ENCODE assay signal across 17 cellular contexts in the genomic region with DNA sequence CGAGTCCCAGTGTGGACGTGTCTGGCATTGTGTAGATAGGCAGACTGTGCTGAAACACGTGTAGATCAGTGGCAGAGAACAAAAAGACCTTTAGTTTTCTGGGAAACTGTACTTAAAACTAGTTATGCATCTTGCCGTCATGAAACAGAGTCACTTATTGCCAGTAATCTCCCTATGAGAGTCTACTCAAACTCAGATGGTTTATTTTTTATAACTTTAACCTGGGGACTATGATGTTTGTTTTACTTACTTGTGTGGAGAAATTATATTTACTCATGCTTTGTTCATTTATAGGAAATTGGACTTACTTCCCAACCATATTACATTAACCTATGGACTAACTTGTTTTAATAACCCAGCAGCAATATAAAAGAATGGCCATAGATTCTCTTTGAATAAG. TPM values are rescaled to one million over a fixed set of nuclear protein-coding genes. Genes with fewer than 3 reads are reported as not detected.
DNase-seq lines count a peak whose midpoint lies in the region; ATAC-seq and TF ChIP-seq lines count a peak whose summit lies in the region.
"Had no signal": no experiment of that assay in that cellular context is flagged by ENCODE, and none has a peak within 500 bp of the region (broad histone marks: within the 10 kb centered on the region; RNA-seq: fewer than 3 reads in every experiment).

No MANE protein-coding gene starts in this region.

- no peak overlapping the region for H3K4me3 Mint-ChIP-seq in endothelial cell (ENCODE audit: unreplicated experiment)
- H3K4me3 Mint-ChIP-seq: stimulated activated naive CD8-positive, alpha-beta T cell treated with anti-CD3 and anti-CD28 coated beads, Interleukin-15, Interleukin-2, amounts not matched to agents 100 ng/mL and 50 ng/mL, for 24 hours had no signal

- H3K4me3 ChIP-seq in left ventricle myocardium inferior = no peak overlapping the region
- H3K4me3 ChIP-seq: adrenal gland, body of pancreas, prostate gland had no signal

- peaks cover 36% of the 10 kb centered on the region for H3K4me1 Mint-ChIP-seq in endothelial cell (ENCODE audit: unreplicated experiment)

- intact Hi-C loops in Right ventricle myocardium superior (cut with DNase I) = loop anchor here (5.0 to 10.0 kb wide), 2 partner anchors 90 to 282 kb away; no protein-coding TSS in a partner anchor
- intact Hi-C loops in left ventricle myocardium inferior (cut with micrococcal nuclease) = no loop called here
- intact Hi-C loops in sciatic nerve (cut with DNase I) = no loop called here

- H3K36me3 Mint-ChIP-seq in endothelial cell (ENCODE audit: low read depth, unreplicated experiment) = peaks cover 5% of the 10 kb centered on the region

- peak overlapping the region; percentile 48 for H3K27ac Mint-ChIP-seq in endothelial cell (ENCODE audit: unreplicated experiment)
- H3K27ac Mint-ChIP-seq: stimulated activated naive CD8-positive, alpha-beta T cell treated with anti-CD3 and anti-CD28 coated beads, Interleukin-15, Interleukin-2, amounts not matched to agents 100 ng/mL and 50 ng/mL, for 24 hours had no signal

- CTCF ChIA-PET in RWPE1 (lab: Yijun Ruan, JAX) = interaction anchor here (0.5 to 1.6 kb wide), 5 partner anchors 10 to 284 kb away, joined by 3 to 7 read pairs (median 6); no protein-coding TSS in a partner anchor

- no peaks in the 10 kb centered on the region for H3K27me3 ChIP-seq in left ventricle myocardium inferior (ENCODE audit: low read depth)
- H3K27me3 ChIP-seq: adrenal gland, body of pancreas had no signal

- no peaks in the 10 kb centered on the region for H3K9me3 ChIP-seq in left ventricle myocardium inferior (replicated peaks)
- H3K9me3 ChIP-seq: adrenal gland, body of pancreas, prostate gland had no signal

- no peaks in the 10 kb centered on the region for H3K36me3 ChIP-seq in left ventricle myocardium inferior
- H3K36me3 ChIP-seq: adrenal gland, prostate gland had no signal

- no peak overlapping the region for H3K27ac ChIP-seq in left ventricle myocardium inferior (replicated peaks)
- peak overlapping the region; percentile 22; the same call in 1 of the 2 replicates for H3K27ac ChIP-seq in RWPE1
- H3K27ac ChIP-seq: adrenal gland, body of pancreas, KMS-11, prostate gland had no signal

- peak; percentile 16 for ATAC-seq in Right ventricle myocardium superior (ENCODE audit: poor library complexity)
- peak; percentile 19 for ATAC-seq in sciatic nerve
- no peak for ATAC-seq in HG03095 (IDR thresholded peaks at IDR 0.05; ENCODE audit: unreplicated experiment)
- ATAC-seq in GM21825 (IDR thresholded peaks at IDR 0.05; ENCODE audit: unreplicated experiment) = no peak
- ATAC-seq: body of pancreas, SK-N-SH treated with all-trans-retinoic acid at 6 μM for 48 hours had no signal

- H3K9me3 Mint-ChIP-seq in endothelial cell (ENCODE audit: unreplicated experiment) = no peaks in the 10 kb centered on the region
- H3K9me3 Mint-ChIP-seq: stimulated activated naive CD8-positive, alpha-beta T cell treated with anti-CD3 and anti-CD28 coated beads, Interleukin-15, Interleukin-2, amounts not matched to agents 100 ng/mL and 50 ng/mL, for 24 hours had no signal

- DNase-seq in Right ventricle myocardium superior (no peak), left ventricle myocardium inferior (no peak), RWPE1 (ENCODE audit: low spot score) (no peak), endothelial cell (ENCODE audit: low spot score) (no peak), sciatic nerve (ENCODE audit: low spot score) (no peak), CD1c-positive myeloid dendritic cell (ENCODE audit: extremely low spot score) (no peak)
- DNase-seq: GF-D8, kidney glomerular epithelial cell, NCI-H1436 had no signal

- POLR2A ChIA-PET in RWPE1 (lab: Yijun Ruan, JAX; ENCODE audit: low non-redundant PET) = no interaction called here

- H3K4me1 ChIP-seq in left ventricle myocardium inferior = peaks cover 3% of the 10 kb centered on the region
- H3K4me1 ChIP-seq: adrenal gland, body of pancreas, prostate gland had no signal

- peaks cover 10% of the 10 kb centered on the region for H3K27me3 Mint-ChIP-seq in endothelial cell (ENCODE audit: unreplicated experiment)
- H3K27me3 Mint-ChIP-seq: stimulated activated naive CD8-positive, alpha-beta T cell treated with anti-CD3 and anti-CD28 coated beads, Interleukin-15, Interleukin-2, amounts not matched to agents 100 ng/mL and 50 ng/mL, for 24 hours had no signal

- no peak for TF ChIP-seq CTCF in left ventricle myocardium inferior (IDR thresholded peaks at IDR 0.05; ENCODE audit: borderline replicate concordance)
- no peak for TF ChIP-seq CTCF in RWPE1 (conservative IDR thresholded peaks at IDR 0.05; ENCODE audit: low read depth)
- no peak for TF ChIP-seq CTCF in endothelial cell (IDR thresholded peaks at IDR 0.05; ENCODE audit: unreplicated experiment)

RNA-seq across cellular contexts. Expression of a gene that starts 54.1 kb away (rescaled TPM):
- total RNA-seq in Right ventricle myocardium superior (7.3 TPM), left ventricle myocardium inferior (8.7 TPM), endothelial cell (ENCODE audit: unreplicated experiment) (48.9 TPM), sciatic nerve (44.2 TPM)

Comparison
In these comparisons a context has a peak if more than half of its experiments do, and no peak if none do; other contexts are left out.
1. ATAC-seq: peak in Right ventricle myocardium superior (single experiment) and sciatic nerve (single experiment); none in HG03095 (single experiment) and GM21825 (single experiment).